1 cellular context compared by ENCODE assay signal in genomic region chr1:145740269-145740668, GRCh38.
TF ChIP-seq lines count a peak whose summit lies in the region.

No MANE protein-coding gene starts in this region.

TF ChIP-seq in HEK293, 187 proteins besides CTCF, POLR2A, EP300 and RAD21 (continued from another document):
- TF ChIP-seq ZNF549 (tag by site-specific recombination; IDR thresholded peaks at IDR 0.05) (0 out of 2 replicates have a peak, but pooled peaks have one; percentile 17), HIC1 (tag by site-specific recombination; IDR thresholded peaks at IDR 0.05) (no peak), GLI2 (tag by site-specific recombination; IDR thresholded peaks at IDR 0.05; ENCODE audit: borderline replicate concordance, low read depth) (peak; percentile 91), GLI4 (tag by site-specific recombination; IDR thresholded peaks at IDR 0.05) (no peak), SP7 (tag by site-specific recombination; IDR thresholded peaks at IDR 0.05) (peak; percentile 79), ZNF24 (tag by site-specific recombination; IDR thresholded peaks at IDR 0.05) (0 out of 2 replicates have a peak, but pooled peaks have one; percentile 47), ZNF580 (tag by site-specific recombination; IDR thresholded peaks at IDR 0.05) (0 out of 2 replicates have a peak, but pooled peaks have one; percentile 29), ZSCAN23 (tag by site-specific recombination; IDR thresholded peaks at IDR 0.05) (0 out of 2 replicates have a peak, but pooled peaks have one; percentile 22), ZNF391 (tag by site-specific recombination; IDR thresholded peaks at IDR 0.05; ENCODE audit: borderline replicate concordance, low read depth) (0 out of 2 replicates have a peak, but pooled peaks have one; percentile 76), FEZF1 (tag by site-specific recombination; IDR thresholded peaks at IDR 0.05) (peak; percentile 85), PRDM4 (tag by site-specific recombination; IDR thresholded peaks at IDR 0.05) (peak; percentile 76), IKZF3 (tag by site-specific recombination; IDR thresholded peaks at IDR 0.05) (peak; percentile 48; the same call in 1 of the 2 replicates), ZXDB (tag by site-specific recombination; IDR thresholded peaks at IDR 0.05) (peak; percentile 90), ZNF2 (tag by site-specific recombination; IDR thresholded peaks at IDR 0.05) (0 out of 2 replicates have a peak, but pooled peaks have one; percentile 39), ZNF629 (tag by site-specific recombination; IDR thresholded peaks at IDR 0.05) (peak; percentile 86), GFI1B (tag by site-specific recombination; IDR thresholded peaks at IDR 0.05) (peak; percentile 76), ZNF654 (tag by site-specific recombination; IDR thresholded peaks at IDR 0.05; ENCODE audit: low read depth) (0 out of 2 replicates have a peak, but pooled peaks have one; percentile 8), TRIM28 (IDR thresholded peaks at IDR 0.05; ENCODE audit: borderline replicate concordance, low read length) (peak; percentile 77; the same call in 1 of the 2 replicates), BCL11A (tag by site-specific recombination; IDR thresholded peaks at IDR 0.05; ENCODE audit: low read depth) (peak; percentile 92), OSR2 (tag by site-specific recombination; IDR thresholded peaks at IDR 0.05) (peak; percentile 85), TCF7L2 (IDR thresholded peaks at IDR 0.05; ENCODE audit: borderline replicate concordance, low read depth, low read length) (peak; percentile 66; the same call in 1 of the 2 replicates), WT1 (tag by site-specific recombination; IDR thresholded peaks at IDR 0.05) (peak; percentile 71), KLF8 (tag by site-specific recombination; IDR thresholded peaks at IDR 0.05) (peak; percentile 48; the same call in 1 of the 2 replicates), MEIS1 (CRISPR knock-in tag; IDR thresholded peaks at IDR 0.05; ENCODE audit: borderline replicate concordance) (no peak), ZNF114 (tag by site-specific recombination; IDR thresholded peaks at IDR 0.05) (no peak), ZEB2 (tag by site-specific recombination; IDR thresholded peaks at IDR 0.05) (peak; percentile 91)
- TF ChIP-seq, protein P1, sequence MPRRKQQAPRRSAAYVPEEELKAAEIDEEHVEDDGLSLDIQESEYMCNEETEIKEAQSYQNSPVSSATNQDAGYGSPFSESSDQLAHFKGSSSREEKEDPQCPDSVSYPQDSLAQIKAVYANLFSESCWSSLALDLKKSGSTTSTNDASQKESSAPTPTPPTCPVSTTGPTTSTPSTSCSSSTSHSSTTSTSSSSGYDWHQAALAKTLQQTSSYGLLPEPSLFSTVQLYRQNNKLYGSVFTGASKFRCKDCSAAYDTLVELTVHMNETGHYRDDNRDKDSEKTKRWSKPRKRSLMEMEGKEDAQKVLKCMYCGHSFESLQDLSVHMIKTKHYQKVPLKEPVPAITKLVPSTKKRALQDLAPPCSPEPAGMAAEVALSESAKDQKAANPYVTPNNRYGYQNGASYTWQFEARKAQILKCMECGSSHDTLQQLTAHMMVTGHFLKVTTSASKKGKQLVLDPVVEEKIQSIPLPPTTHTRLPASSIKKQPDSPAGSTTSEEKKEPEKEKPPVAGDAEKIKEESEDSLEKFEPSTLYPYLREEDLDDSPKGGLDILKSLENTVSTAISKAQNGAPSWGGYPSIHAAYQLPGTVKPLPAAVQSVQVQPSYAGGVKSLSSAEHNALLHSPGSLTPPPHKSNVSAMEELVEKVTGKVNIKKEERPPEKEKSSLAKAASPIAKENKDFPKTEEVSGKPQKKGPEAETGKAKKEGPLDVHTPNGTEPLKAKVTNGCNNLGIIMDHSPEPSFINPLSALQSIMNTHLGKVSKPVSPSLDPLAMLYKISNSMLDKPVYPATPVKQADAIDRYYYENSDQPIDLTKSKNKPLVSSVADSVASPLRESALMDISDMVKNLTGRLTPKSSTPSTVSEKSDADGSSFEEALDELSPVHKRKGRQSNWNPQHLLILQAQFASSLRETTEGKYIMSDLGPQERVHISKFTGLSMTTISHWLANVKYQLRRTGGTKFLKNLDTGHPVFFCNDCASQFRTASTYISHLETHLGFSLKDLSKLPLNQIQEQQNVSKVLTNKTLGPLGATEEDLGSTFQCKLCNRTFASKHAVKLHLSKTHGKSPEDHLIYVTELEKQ (tag by site-specific recombination; IDR thresholded peaks at IDR 0.05; ENCODE audit: borderline replicate concordance) = peak; percentile 75; the same call in 1 of the 2 replicates
- TF ChIP-seq, protein P2, sequence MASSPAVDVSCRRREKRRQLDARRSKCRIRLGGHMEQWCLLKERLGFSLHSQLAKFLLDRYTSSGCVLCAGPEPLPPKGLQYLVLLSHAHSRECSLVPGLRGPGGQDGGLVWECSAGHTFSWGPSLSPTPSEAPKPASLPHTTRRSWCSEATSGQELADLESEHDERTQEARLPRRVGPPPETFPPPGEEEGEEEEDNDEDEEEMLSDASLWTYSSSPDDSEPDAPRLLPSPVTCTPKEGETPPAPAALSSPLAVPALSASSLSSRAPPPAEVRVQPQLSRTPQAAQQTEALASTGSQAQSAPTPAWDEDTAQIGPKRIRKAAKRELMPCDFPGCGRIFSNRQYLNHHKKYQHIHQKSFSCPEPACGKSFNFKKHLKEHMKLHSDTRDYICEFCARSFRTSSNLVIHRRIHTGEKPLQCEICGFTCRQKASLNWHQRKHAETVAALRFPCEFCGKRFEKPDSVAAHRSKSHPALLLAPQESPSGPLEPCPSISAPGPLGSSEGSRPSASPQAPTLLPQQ (tag by site-specific recombination; IDR thresholded peaks at IDR 0.05) = 0 out of 2 replicates have a peak, but pooled peaks have one; percentile 19
- TF ChIP-seq, protein P3, sequence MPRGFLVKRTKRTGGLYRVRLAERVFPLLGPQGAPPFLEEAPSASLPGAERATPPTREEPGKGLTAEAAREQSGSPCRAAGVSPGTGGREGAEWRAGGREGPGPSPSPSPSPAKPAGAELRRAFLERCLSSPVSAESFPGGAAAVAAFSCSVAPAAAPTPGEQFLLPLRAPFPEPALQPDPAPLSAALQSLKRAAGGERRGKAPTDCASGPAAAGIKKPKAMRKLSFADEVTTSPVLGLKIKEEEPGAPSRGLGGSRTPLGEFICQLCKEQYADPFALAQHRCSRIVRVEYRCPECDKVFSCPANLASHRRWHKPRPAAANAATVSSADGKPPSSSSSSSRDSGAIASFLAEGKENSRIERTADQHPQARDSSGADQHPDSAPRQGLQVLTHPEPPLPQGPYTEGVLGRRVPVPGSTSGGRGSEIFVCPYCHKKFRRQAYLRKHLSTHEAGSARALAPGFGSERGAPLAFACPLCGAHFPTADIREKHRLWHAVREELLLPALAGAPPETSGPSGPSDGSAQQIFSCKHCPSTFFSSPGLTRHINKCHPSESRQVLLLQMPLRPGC (tag by site-specific recombination; IDR thresholded peaks at IDR 0.05) = peak; percentile 97
- TF ChIP-seq, protein P4, sequence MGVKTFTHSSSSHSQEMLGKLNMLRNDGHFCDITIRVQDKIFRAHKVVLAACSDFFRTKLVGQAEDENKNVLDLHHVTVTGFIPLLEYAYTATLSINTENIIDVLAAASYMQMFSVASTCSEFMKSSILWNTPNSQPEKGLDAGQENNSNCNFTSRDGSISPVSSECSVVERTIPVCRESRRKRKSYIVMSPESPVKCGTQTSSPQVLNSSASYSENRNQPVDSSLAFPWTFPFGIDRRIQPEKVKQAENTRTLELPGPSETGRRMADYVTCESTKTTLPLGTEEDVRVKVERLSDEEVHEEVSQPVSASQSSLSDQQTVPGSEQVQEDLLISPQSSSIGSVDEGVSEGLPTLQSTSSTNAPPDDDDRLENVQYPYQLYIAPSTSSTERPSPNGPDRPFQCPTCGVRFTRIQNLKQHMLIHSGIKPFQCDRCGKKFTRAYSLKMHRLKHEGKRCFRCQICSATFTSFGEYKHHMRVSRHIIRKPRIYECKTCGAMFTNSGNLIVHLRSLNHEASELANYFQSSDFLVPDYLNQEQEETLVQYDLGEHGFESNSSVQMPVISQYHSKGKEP (tag by site-specific recombination; IDR thresholded peaks at IDR 0.05) = peak; percentile 45
- TF ChIP-seq, protein P5, sequence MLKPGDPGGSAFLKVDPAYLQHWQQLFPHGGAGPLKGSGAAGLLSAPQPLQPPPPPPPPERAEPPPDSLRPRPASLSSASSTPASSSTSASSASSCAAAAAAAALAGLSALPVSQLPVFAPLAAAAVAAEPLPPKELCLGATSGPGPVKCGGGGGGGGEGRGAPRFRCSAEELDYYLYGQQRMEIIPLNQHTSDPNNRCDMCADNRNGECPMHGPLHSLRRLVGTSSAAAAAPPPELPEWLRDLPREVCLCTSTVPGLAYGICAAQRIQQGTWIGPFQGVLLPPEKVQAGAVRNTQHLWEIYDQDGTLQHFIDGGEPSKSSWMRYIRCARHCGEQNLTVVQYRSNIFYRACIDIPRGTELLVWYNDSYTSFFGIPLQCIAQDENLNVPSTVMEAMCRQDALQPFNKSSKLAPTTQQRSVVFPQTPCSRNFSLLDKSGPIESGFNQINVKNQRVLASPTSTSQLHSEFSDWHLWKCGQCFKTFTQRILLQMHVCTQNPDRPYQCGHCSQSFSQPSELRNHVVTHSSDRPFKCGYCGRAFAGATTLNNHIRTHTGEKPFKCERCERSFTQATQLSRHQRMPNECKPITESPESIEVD (tag by site-specific recombination; IDR thresholded peaks at IDR 0.05) = peak; percentile 92
- TF ChIP-seq, protein P6, sequence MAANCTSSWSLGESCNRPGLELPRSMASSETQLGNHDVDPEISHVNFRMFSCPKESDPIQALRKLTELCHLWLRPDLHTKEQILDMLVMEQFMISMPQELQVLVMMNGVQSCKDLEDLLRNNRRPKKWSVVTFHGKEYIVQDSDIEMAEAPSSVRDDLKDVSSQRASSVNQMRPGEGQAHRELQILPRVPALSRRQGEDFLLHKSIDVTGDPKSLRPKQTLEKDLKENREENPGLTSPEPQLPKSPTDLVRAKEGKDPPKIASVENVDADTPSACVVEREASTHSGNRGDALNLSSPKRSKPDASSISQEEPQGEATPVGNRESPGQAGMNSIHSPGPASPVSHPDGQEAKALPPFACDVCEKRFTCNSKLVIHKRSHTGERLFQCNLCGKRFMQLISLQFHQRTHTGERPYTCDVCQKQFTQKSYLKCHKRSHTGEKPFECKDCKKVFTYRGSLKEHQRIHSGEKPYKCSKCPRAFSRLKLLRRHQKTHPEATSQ (tag by site-specific recombination; IDR thresholded peaks at IDR 0.05) = no peak
- TF ChIP-seq, protein P7, sequence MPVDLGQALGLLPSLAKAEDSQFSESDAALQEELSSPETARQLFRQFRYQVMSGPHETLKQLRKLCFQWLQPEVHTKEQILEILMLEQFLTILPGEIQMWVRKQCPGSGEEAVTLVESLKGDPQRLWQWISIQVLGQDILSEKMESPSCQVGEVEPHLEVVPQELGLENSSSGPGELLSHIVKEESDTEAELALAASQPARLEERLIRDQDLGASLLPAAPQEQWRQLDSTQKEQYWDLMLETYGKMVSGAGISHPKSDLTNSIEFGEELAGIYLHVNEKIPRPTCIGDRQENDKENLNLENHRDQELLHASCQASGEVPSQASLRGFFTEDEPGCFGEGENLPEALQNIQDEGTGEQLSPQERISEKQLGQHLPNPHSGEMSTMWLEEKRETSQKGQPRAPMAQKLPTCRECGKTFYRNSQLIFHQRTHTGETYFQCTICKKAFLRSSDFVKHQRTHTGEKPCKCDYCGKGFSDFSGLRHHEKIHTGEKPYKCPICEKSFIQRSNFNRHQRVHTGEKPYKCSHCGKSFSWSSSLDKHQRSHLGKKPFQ (tag by site-specific recombination; IDR thresholded peaks at IDR 0.05) = peak; percentile 66
